ENCODE assay signal across 1 cellular context in the genomic region with DNA sequence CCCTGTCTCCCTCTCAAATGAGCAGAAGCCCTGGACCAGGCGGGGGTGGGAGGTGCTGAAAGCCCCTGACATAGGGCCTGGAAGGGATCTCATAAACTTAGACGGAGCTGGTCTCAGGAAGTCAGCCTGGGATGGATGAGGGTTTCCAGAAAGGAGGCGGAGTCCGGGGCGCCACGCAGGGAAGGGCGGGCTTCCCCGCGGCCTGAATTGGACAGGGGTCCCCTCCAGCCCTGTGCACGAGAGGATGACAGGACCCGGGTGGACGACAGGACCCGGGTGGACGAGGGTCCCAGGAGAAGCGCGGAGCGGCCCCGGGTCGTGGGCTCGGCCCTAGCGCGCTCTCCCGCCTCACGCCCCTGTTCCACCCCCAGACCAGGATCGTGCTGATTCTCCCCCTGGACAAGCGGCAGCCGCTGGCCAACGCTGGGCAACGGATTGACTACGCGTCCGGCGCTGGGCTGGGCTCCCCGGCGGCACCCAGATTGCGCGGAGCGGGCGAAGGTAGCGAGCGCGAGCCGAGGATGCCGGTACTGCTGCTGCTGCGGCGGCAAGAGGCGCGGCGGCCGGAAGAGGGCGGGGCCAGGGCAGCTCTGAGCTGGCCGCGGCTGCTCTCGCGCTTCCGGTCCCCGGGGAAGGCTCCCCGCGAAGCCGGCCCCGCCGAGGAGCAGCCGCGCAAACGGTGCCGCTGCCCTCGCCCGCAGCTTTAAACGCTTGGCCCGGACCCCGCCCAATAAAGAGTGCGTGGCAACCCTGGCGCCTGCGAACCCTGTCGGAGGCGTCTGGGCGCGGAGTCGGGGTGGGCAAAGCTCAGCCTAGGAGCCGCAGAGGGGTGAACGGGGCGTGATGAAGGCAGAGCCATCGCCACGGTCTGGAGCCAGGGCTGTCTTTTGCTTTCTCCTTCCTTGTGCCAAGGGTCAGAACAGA.
TF ChIP-seq lines count a peak whose summit lies in the region.

No MANE protein-coding gene starts in this region.

TF ChIP-seq in HepG2, 621 proteins besides CTCF, POLR2A, EP300 and RAD21 (continued from another document and continues in another):
- TF ChIP-seq, protein P1, sequence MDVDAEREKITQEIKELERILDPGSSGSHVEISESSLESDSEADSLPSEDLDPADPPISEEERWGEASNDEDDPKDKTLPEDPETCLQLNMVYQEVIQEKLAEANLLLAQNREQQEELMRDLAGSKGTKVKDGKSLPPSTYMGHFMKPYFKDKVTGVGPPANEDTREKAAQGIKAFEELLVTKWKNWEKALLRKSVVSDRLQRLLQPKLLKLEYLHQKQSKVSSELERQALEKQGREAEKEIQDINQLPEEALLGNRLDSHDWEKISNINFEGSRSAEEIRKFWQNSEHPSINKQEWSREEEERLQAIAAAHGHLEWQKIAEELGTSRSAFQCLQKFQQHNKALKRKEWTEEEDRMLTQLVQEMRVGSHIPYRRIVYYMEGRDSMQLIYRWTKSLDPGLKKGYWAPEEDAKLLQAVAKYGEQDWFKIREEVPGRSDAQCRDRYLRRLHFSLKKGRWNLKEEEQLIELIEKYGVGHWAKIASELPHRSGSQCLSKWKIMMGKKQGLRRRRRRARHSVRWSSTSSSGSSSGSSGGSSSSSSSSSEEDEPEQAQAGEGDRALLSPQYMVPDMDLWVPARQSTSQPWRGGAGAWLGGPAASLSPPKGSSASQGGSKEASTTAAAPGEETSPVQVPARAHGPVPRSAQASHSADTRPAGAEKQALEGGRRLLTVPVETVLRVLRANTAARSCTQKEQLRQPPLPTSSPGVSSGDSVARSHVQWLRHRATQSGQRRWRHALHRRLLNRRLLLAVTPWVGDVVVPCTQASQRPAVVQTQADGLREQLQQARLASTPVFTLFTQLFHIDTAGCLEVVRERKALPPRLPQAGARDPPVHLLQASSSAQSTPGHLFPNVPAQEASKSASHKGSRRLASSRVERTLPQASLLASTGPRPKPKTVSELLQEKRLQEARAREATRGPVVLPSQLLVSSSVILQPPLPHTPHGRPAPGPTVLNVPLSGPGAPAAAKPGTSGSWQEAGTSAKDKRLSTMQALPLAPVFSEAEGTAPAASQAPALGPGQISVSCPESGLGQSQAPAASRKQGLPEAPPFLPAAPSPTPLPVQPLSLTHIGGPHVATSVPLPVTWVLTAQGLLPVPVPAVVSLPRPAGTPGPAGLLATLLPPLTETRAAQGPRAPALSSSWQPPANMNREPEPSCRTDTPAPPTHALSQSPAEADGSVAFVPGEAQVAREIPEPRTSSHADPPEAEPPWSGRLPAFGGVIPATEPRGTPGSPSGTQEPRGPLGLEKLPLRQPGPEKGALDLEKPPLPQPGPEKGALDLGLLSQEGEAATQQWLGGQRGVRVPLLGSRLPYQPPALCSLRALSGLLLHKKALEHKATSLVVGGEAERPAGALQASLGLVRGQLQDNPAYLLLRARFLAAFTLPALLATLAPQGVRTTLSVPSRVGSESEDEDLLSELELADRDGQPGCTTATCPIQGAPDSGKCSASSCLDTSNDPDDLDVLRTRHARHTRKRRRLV (CRISPR knock-in tag; IDR thresholded peaks at IDR 0.05): no peak
- TF ChIP-seq, protein P2, sequence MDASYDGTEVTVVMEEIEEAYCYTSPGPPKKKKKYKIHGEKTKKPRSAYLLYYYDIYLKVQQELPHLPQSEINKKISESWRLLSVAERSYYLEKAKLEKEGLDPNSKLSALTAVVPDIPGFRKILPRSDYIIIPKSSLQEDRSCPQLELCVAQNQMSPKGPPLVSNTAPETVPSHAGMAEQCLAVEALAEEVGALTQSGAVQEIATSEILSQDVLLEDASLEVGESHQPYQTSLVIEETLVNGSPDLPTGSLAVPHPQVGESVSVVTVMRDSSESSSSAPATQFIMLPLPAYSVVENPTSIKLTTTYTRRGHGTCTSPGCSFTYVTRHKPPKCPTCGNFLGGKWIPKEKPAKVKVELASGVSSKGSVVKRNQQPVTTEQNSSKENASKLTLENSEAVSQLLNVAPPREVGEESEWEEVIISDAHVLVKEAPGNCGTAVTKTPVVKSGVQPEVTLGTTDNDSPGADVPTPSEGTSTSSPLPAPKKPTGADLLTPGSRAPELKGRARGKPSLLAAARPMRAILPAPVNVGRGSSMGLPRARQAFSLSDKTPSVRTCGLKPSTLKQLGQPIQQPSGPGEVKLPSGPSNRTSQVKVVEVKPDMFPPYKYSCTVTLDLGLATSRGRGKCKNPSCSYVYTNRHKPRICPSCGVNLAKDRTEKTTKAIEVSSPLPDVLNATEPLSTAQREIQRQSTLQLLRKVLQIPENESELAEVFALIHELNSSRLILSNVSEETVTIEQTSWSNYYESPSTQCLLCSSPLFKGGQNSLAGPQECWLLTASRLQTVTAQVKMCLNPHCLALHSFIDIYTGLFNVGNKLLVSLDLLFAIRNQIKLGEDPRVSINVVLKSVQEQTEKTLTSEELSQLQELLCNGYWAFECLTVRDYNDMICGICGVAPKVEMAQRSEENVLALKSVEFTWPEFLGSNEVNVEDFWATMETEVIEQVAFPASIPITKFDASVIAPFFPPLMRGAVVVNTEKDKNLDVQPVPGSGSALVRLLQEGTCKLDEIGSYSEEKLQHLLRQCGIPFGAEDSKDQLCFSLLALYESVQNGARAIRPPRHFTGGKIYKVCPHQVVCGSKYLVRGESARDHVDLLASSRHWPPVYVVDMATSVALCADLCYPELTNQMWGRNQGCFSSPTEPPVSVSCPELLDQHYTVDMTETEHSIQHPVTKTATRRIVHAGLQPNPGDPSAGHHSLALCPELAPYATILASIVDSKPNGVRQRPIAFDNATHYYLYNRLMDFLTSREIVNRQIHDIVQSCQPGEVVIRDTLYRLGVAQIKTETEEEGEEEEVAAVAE (CRISPR knock-in tag; IDR thresholded peaks at IDR 0.05; ENCODE audit: borderline replicate concordance): no peak; the same call in 1 of the 2 replicates
- TF ChIP-seq HOXA7 (CRISPR knock-in tag; IDR thresholded peaks at IDR 0.05) (no peak), ARHGAP35 (CRISPR knock-in tag; IDR thresholded peaks at IDR 0.05; ENCODE audit: borderline replicate concordance) (peak; percentile 52; the same call in 1 of the 2 replicates), SAFB2 (CRISPR knock-in tag; IDR thresholded peaks at IDR 0.05; ENCODE audit: borderline replicate concordance, low read depth) (peak; percentile 100), ZNF7 (CRISPR knock-in tag; IDR thresholded peaks at IDR 0.05) (no peak), ZNF747 (CRISPR knock-in tag; IDR thresholded peaks at IDR 0.05; ENCODE audit: borderline replicate concordance) (peak; percentile 98), ZNF136 (CRISPR knock-in tag; IDR thresholded peaks at IDR 0.05; ENCODE audit: low read depth) (peak; percentile 92), ZNF614 (CRISPR knock-in tag; IDR thresholded peaks at IDR 0.05; ENCODE audit: borderline replicate concordance) (peak; percentile 86; the same call in 1 of the 2 replicates), SATB2 (CRISPR knock-in tag; IDR thresholded peaks at IDR 0.05) (no peak), HOXD1 (CRISPR knock-in tag; IDR thresholded peaks at IDR 0.05) (0 out of 2 replicates have a peak, but pooled peaks have one; percentile 16), GATAD2A (CRISPR knock-in tag; IDR thresholded peaks at IDR 0.05) (0 out of 2 replicates have a peak, but pooled peaks have one; percentile 8), ZNF3 (CRISPR knock-in tag; IDR thresholded peaks at IDR 0.05) (no peak), RFX1 (IDR thresholded peaks at IDR 0.05) (no peak), PHF20 (CRISPR knock-in tag; IDR thresholded peaks at IDR 0.05) (peak; percentile 88), IRX3 (CRISPR knock-in tag; IDR thresholded peaks at IDR 0.05; ENCODE audit: borderline replicate concordance, low read depth) (peak; percentile 93), FOSL2 (CRISPR knock-in tag; IDR thresholded peaks at IDR 0.05) (peak; percentile 41)
- TF ChIP-seq, protein P3, sequence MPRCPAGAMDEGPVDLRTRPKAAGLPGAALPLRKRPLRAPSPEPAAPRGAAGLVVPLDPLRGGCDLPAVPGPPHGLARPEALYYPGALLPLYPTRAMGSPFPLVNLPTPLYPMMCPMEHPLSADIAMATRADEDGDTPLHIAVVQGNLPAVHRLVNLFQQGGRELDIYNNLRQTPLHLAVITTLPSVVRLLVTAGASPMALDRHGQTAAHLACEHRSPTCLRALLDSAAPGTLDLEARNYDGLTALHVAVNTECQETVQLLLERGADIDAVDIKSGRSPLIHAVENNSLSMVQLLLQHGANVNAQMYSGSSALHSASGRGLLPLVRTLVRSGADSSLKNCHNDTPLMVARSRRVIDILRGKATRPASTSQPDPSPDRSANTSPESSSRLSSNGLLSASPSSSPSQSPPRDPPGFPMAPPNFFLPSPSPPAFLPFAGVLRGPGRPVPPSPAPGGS (CRISPR knock-in tag; IDR thresholded peaks at IDR 0.05): peak; percentile 92
- TF ChIP-seq, protein P4, sequence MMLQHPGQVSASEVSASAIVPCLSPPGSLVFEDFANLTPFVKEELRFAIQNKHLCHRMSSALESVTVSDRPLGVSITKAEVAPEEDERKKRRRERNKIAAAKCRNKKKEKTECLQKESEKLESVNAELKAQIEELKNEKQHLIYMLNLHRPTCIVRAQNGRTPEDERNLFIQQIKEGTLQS (CRISPR knock-in tag; IDR thresholded peaks at IDR 0.05): no peak; the same call in 1 of the 2 replicates
- TF ChIP-seq, protein P5, sequence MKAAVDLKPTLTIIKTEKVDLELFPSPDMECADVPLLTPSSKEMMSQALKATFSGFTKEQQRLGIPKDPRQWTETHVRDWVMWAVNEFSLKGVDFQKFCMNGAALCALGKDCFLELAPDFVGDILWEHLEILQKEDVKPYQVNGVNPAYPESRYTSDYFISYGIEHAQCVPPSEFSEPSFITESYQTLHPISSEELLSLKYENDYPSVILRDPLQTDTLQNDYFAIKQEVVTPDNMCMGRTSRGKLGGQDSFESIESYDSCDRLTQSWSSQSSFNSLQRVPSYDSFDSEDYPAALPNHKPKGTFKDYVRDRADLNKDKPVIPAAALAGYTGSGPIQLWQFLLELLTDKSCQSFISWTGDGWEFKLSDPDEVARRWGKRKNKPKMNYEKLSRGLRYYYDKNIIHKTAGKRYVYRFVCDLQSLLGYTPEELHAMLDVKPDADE (CRISPR knock-in tag; IDR thresholded peaks at IDR 0.05): peak; percentile 87
- TF ChIP-seq, protein P6, sequence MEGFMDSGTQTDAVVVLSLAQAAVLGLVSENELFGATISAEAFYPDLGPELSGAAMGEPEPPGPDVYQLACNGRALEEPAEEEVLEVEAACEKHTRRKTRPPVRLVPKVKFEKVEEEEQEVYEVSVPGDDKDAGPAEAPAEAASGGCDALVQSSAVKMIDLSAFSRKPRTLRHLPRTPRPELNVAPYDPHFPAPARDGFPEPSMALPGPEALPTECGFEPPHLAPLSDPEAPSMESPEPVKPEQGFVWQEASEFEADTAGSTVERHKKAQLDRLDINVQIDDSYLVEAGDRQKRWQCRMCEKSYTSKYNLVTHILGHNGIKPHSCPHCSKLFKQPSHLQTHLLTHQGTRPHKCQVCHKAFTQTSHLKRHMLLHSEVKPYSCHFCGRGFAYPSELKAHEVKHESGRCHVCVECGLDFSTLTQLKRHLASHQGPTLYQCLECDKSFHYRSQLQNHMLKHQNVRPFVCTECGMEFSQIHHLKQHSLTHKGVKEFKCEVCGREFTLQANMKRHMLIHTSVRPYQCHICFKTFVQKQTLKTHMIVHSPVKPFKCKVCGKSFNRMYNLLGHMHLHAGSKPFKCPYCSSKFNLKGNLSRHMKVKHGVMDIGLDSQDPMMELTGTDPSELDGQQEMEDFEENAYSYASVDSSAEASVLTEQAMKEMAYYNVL (CRISPR knock-in tag; IDR thresholded peaks at IDR 0.05; ENCODE audit: borderline replicate concordance): peak; percentile 23; the same call in 1 of the 2 replicates
- TF ChIP-seq, protein P7, sequence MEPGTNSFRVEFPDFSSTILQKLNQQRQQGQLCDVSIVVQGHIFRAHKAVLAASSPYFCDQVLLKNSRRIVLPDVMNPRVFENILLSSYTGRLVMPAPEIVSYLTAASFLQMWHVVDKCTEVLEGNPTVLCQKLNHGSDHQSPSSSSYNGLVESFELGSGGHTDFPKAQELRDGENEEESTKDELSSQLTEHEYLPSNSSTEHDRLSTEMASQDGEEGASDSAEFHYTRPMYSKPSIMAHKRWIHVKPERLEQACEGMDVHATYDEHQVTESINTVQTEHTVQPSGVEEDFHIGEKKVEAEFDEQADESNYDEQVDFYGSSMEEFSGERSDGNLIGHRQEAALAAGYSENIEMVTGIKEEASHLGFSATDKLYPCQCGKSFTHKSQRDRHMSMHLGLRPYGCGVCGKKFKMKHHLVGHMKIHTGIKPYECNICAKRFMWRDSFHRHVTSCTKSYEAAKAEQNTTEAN (CRISPR knock-in tag; conservative IDR thresholded peaks at IDR 0.05): no peak
- TF ChIP-seq, protein P8, sequence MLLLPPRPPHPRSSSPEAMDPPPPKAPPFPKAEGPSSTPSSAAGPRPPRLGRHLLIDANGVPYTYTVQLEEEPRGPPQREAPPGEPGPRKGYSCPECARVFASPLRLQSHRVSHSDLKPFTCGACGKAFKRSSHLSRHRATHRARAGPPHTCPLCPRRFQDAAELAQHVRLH (CRISPR knock-in tag; IDR thresholded peaks at IDR 0.05; ENCODE audit: borderline replicate concordance, low read depth): peak; percentile 96
- TF ChIP-seq, protein P9, sequence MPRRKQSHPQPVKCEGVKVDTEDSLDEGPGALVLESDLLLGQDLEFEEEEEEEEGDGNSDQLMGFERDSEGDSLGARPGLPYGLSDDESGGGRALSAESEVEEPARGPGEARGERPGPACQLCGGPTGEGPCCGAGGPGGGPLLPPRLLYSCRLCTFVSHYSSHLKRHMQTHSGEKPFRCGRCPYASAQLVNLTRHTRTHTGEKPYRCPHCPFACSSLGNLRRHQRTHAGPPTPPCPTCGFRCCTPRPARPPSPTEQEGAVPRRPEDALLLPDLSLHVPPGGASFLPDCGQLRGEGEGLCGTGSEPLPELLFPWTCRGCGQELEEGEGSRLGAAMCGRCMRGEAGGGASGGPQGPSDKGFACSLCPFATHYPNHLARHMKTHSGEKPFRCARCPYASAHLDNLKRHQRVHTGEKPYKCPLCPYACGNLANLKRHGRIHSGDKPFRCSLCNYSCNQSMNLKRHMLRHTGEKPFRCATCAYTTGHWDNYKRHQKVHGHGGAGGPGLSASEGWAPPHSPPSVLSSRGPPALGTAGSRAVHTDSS (CRISPR knock-in tag; conservative IDR thresholded peaks at IDR 0.05): peak; percentile 28; the same call in 1 of the 2 replicates
- TF ChIP-seq, protein P10, sequence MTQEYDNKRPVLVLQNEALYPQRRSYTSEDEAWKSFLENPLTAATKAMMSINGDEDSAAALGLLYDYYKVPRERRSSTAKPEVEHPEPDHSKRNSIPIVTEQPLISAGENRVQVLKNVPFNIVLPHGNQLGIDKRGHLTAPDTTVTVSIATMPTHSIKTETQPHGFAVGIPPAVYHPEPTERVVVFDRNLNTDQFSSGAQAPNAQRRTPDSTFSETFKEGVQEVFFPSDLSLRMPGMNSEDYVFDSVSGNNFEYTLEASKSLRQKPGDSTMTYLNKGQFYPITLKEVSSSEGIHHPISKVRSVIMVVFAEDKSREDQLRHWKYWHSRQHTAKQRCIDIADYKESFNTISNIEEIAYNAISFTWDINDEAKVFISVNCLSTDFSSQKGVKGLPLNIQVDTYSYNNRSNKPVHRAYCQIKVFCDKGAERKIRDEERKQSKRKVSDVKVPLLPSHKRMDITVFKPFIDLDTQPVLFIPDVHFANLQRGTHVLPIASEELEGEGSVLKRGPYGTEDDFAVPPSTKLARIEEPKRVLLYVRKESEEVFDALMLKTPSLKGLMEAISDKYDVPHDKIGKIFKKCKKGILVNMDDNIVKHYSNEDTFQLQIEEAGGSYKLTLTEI (CRISPR knock-in tag; conservative IDR thresholded peaks at IDR 0.05): no peak
- TF ChIP-seq, protein P11, sequence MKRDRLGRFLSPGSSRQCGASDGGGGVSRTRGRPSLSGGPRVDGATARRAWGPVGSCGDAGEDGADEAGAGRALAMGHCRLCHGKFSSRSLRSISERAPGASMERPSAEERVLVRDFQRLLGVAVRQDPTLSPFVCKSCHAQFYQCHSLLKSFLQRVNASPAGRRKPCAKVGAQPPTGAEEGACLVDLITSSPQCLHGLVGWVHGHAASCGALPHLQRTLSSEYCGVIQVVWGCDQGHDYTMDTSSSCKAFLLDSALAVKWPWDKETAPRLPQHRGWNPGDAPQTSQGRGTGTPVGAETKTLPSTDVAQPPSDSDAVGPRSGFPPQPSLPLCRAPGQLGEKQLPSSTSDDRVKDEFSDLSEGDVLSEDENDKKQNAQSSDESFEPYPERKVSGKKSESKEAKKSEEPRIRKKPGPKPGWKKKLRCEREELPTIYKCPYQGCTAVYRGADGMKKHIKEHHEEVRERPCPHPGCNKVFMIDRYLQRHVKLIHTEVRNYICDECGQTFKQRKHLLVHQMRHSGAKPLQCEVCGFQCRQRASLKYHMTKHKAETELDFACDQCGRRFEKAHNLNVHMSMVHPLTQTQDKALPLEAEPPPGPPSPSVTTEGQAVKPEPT (CRISPR knock-in tag; IDR thresholded peaks at IDR 0.05; ENCODE audit: low read depth): no peak
